In the genomic region with DNA sequence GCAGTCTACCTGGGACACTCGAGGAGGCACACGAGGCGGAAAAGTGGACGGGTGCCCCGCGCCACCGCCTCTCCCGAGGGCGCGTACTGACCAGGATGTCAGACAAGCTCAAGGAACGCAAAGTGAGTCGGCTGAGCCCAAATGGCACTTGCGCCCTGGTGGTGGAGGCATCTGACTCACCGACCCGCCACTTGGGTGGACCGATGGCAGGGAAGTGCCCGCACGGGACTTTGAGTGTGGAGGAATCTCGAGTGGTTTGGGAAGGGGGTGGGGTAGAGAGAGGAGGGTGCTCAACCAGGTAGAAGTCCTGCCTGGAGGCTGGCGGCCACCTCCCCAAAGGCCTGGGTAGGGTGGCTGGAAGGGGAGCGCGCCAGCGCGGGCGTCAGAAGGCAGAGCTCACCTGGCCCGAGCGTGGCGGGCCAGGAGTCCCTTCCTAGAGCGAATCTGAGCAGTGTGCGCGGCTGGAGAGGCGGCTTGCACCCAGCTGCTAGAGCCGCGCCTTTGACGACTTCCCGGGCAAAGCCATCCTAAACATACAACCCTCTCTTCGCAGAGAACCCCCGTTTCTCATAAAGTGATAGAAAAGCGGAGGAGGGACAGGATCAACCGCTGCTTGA, we compare ENCODE assay signal across 17 cellular contexts. TPM values are rescaled to one million over a fixed set of nuclear protein-coding genes. Genes with fewer than 3 reads are reported as not detected.
DNase-seq lines count a peak whose midpoint lies in the region; ATAC-seq and TF ChIP-seq lines count a peak whose summit lies in the region.
"Had no signal": no experiment of that assay in that cellular context is flagged by ENCODE, and none has a peak within 500 bp of the region (broad histone marks: within the 10 kb centered on the region; RNA-seq: fewer than 3 reads in every experiment).

No MANE protein-coding gene starts in this region.

- H3K18ac ChIP-seq in trophoblast cell (ENCODE audit: low read length), result no peak overlapping the region

- DNase-seq in NCI-H748 (lab: John Stamatoyannopoulos, UW; ENCODE audit: unreplicated experiment) (peak; percentile 65), NCI-H748 treated with DMSO at 0.1 percent for 48 hours (lab: John Stamatoyannopoulos, UW) (no peak), NCI-H526 treated with DMSO at 0.1 percent for 48 hours (lab: John Stamatoyannopoulos, UW) (peak; percentile 8), hepatocyte (ENCODE audit: low spot score) (no peak), trophoblast cell (no peak), COR-L47 (lab: John Stamatoyannopoulos, UW) (no peak), natural killer cell (no peak)
- DNase-seq in NK-92 treated with Interleukin-12 subunit alpha and Interleukin-12 subunit beta, amount 100 ng/mL, for 24 hours (lab: John Stamatoyannopoulos, UW), result no peak
- DNase-seq: ACHN; activated CD4-positive, alpha-beta T cell treated with anti-CD3 and anti-CD28 coated beads, Interleukin-2, amount 10 ng/mL, durations not matched to agents 7 days and 5 days; activated gamma-delta T cell treated with Interleukin-2 at 50 U/mL for 16 hours; Karpas-422; PC-9; T-cell had no signal

- H3K79me1 ChIP-seq in trophoblast cell (ENCODE audit: low read length), result no peaks in the 10 kb centered on the region

- no peak for ATAC-seq in natural killer cell
- ATAC-seq: T-cell had no signal

- no peak overlapping the region for H3K4me3 ChIP-seq in hepatocyte
- no peak overlapping the region for H3K4me3 ChIP-seq in trophoblast cell (ENCODE audit: low read depth, low read length)
- H3K4me3 ChIP-seq: PC-9, smooth muscle cell had no signal

- TF ChIP-seq CTCF in hepatocyte (IDR thresholded peaks at IDR 0.05; ENCODE audit: poor library complexity), result no peak
- no peak for TF ChIP-seq CTCF in natural killer cell (IDR thresholded peaks at IDR 0.05)

- peaks cover 100% of the 10 kb centered on the region for H3K27me3 ChIP-seq in hepatocyte
- H3K27me3 ChIP-seq in trophoblast cell (ENCODE audit: insufficient read depth, low read length), result peaks cover 94% of the 10 kb centered on the region

- no peak overlapping the region for H2BK12ac ChIP-seq in trophoblast cell (ENCODE audit: low read length)

- H2BK120ac ChIP-seq in trophoblast cell (ENCODE audit: insufficient read depth, low read length, poor library complexity), result no peak overlapping the region

- H3K9ac ChIP-seq in trophoblast cell (ENCODE audit: low read length), result no peak overlapping the region

- no peaks in the 10 kb centered on the region for H3K9me3 Mint-ChIP-seq in natural killer cell
- H3K9me3 Mint-ChIP-seq: activated CD4-positive, alpha-beta T cell treated with anti-CD3 and anti-CD28 coated beads, Interleukin-2, amount 10 ng/mL, durations not matched to agents 7 days and 5 days; T-cell had no signal

- H4K8ac ChIP-seq in trophoblast cell (ENCODE audit: low read depth, low read length), result no peak overlapping the region

- no peak overlapping the region for H2AK5ac ChIP-seq in trophoblast cell (ENCODE audit: low read length)

- H3K14ac ChIP-seq in trophoblast cell (ENCODE audit: low read length), result no peak overlapping the region

- no peaks in the 10 kb centered on the region for H4K20me1 ChIP-seq in hepatocyte (ENCODE audit: insufficient read depth, poor library complexity, severe bottlenecking)

- peaks cover 60 to 80% of the 10 kb centered on the region in 2 donors for H3K27me3 Mint-ChIP-seq in natural killer cell (ENCODE audit: low read depth in 2 of 2)

- no peak overlapping the region for H3K27ac Mint-ChIP-seq in natural killer cell
- H3K27ac Mint-ChIP-seq: activated CD4-positive, alpha-beta T cell treated with anti-CD3 and anti-CD28 coated beads, Interleukin-2, amount 10 ng/mL, durations not matched to agents 7 days and 5 days had no signal

- H3K36me3 ChIP-seq in hepatocyte (replicated peaks; ENCODE audit: insufficient read depth, low read depth), result no peaks in the 10 kb centered on the region
- H3K36me3 ChIP-seq in trophoblast cell (ENCODE audit: control insufficient read depth in 1 of 2, insufficient read depth in 2 of 2, low read length in 2 of 2), result no peaks in the 10 kb centered on the region

- no peak overlapping the region for H4K91ac ChIP-seq in trophoblast cell (ENCODE audit: low read depth, low read length)

- no peak overlapping the region for H3K4ac ChIP-seq in trophoblast cell (ENCODE audit: low read depth, low read length)

- no peaks in the 10 kb centered on the region for H3K9me2 ChIP-seq in hepatocyte (replicated peaks; ENCODE audit: insufficient read depth)

- no peaks in the 10 kb centered on the region for H3K36me3 Mint-ChIP-seq in natural killer cell
- H3K36me3 Mint-ChIP-seq: T-cell had no signal

- H3K23ac ChIP-seq in trophoblast cell (ENCODE audit: low read length), result no peak overlapping the region

- H4K12ac ChIP-seq in trophoblast cell (ENCODE audit: low read depth, low read length), result no peak overlapping the region

- H3K4me3 Mint-ChIP-seq in natural killer cell, result no peak overlapping the region
- H3K4me3 Mint-ChIP-seq: activated CD4-positive, alpha-beta T cell treated with anti-CD3 and anti-CD28 coated beads, Interleukin-2, amount 10 ng/mL, durations not matched to agents 7 days and 5 days had no signal

- H3K4me1 ChIP-seq in hepatocyte (ENCODE audit: insufficient read depth) (peaks cover 2% of the 10 kb centered on the region), trophoblast cell (ENCODE audit: control insufficient read depth in 1 of 2, insufficient read depth in 2 of 2, low read length in 2 of 2) (peaks cover 0 to 9% of the 10 kb centered on the region in 2 experiments)

- H2AFZ ChIP-seq in hepatocyte, result no peak overlapping the region
- H2AFZ ChIP-seq in trophoblast cell (ENCODE audit: insufficient read depth, low read length, poor library complexity), result no peak overlapping the region
- H2AFZ ChIP-seq: PC-9 had no signal

- intact Hi-C loops in natural killer cell (cut with micrococcal nuclease), result no loop called here

- H3K79me2 ChIP-seq in hepatocyte (no peaks in the 10 kb centered on the region), trophoblast cell (ENCODE audit: control insufficient read depth, insufficient read depth, low read length, poor library complexity) (no peaks in the 10 kb centered on the region)

- H2BK5ac ChIP-seq in trophoblast cell (ENCODE audit: low read depth, low read length, poor library complexity), result no peak overlapping the region

- WGBS in hepatocyte (ENCODE audit: low lambda C conversion rate, missing lambda C conversion rate), result 4% methylated on average over 36 of the region's 40 CpGs
- no CpG with 5 or more reads among the region's 40 CpGs for WGBS in trophoblast cell (ENCODE audit: extremely low coverage, insufficient coverage, insufficient read length)

- H3K4me2 ChIP-seq in hepatocyte, result peak overlapping the region; percentile 69
- H3K4me2 ChIP-seq in trophoblast cell (ENCODE audit: low read length), result peak overlapping the region; percentile 49
- H3K4me2 ChIP-seq: PC-9, smooth muscle cell had no signal

- H3K4me1 Mint-ChIP-seq in natural killer cell, result peaks cover 0 to 4% of the 10 kb centered on the region in 2 donors

- no peaks in the 10 kb centered on the region for H3K9me3 ChIP-seq in hepatocyte (ENCODE audit: low read depth)
- peaks cover 9% of the 10 kb centered on the region for H3K9me3 ChIP-seq in trophoblast cell (ENCODE audit: insufficient read depth, low read depth, low read length)

- H3K27ac ChIP-seq in hepatocyte (no peak overlapping the region), trophoblast cell (ENCODE audit: low read depth, low read length) (no peak overlapping the region)
- H3K27ac ChIP-seq: PC-9 had no signal

RNA-seq across cellular contexts. Expression of a gene that starts 0.7 kb away (rescaled TPM):
- total RNA-seq in hepatocyte, result not detected in 2 replicates
- not detected in 2 replicates for polyA plus RNA-seq in hepatocyte
- polyA plus RNA-seq in trophoblast cell (2013), result not detected in 2 replicates
- not detected for total RNA-seq in natural killer cell
- total RNA-seq: activated CD4-positive, alpha-beta T cell treated with anti-CD3 and anti-CD28 coated beads, Interleukin-2, amount 10 ng/mL, durations not matched to agents 7 days and 5 days; cardiac septum; omental fat pad; PC-9; smooth muscle cell; T-cell had no signal
- polyA plus RNA-seq: smooth muscle cell had no signal

Comparison
In these comparisons a context has a peak if more than half of its experiments do, and no peak if none do; other contexts are left out.
1. DNase-seq: peak in NCI-H748 (single experiment) and NCI-H526 treated with DMSO at 0.1 percent for 48 hours (single experiment); none in NCI-H748 treated with DMSO at 0.1 percent for 48 hours (single experiment), hepatocyte (single experiment), trophoblast cell (0 of 2), COR-L47 (single experiment), natural killer cell (single experiment) and NK-92 treated with Interleukin-12 subunit alpha and Interleukin-12 subunit beta, amount 100 ng/mL, for 24 hours (single experiment).